1 cellular context compared by ENCODE assay signal in genomic region chr3:114274929-114275328, GRCh38.
TF ChIP-seq lines count a peak whose summit lies in the region.

No MANE protein-coding gene starts in this region.

TF ChIP-seq in K562, 482 proteins besides CTCF, POLR2A, EP300 and RAD21 (continued from another document):
- TF ChIP-seq UBTF (IDR thresholded peaks at IDR 0.05; ENCODE audit: borderline replicate concordance in 1 of 2, low read depth in 2 of 2, low read length in 2 of 2) (no peak), THRB (CRISPR knock-in tag; conservative IDR thresholded peaks at IDR 0.05) (no peak), ETV6 (IDR thresholded peaks at IDR 0.05; ENCODE audit: borderline replicate concordance in 1 of 2, low read depth in 2 of 2, low read length in 1 of 2) (no peak), ETV6 (CRISPR knock-in tag; IDR thresholded peaks at IDR 0.05; ENCODE audit: borderline replicate concordance) (no peak), DMBX1 (CRISPR knock-in tag; IDR thresholded peaks at IDR 0.05; ENCODE audit: borderline replicate concordance) (no peak), ZHX1 (conservative IDR thresholded peaks at IDR 0.05; ENCODE audit: low read length) (no peak), C11orf30 (IDR thresholded peaks at IDR 0.05; ENCODE audit: low read depth) (peak; percentile 76), ZNF3 (CRISPR knock-in tag; IDR thresholded peaks at IDR 0.05) (no peak), RFX1 (IDR thresholded peaks at IDR 0.05) (no peak), WHSC1 (IDR thresholded peaks at IDR 0.05; ENCODE audit: low read length) (no peak), ZBTB26 (CRISPR knock-in tag; IDR thresholded peaks at IDR 0.05) (no peak), PHB2 (IDR thresholded peaks at IDR 0.05; ENCODE audit: low read depth) (no peak), MAFK (IDR thresholded peaks at IDR 0.05; ENCODE audit: low read length) (peak; percentile 76; the same call in 1 of the 2 replicates), HMBOX1 (IDR thresholded peaks at IDR 0.05) (no peak), ZNF165 (CRISPR knock-in tag; IDR thresholded peaks at IDR 0.05; ENCODE audit: borderline replicate concordance) (no peak), PCBP1 (IDR thresholded peaks at IDR 0.05; ENCODE audit: low read depth, low read length, poor library complexity, severe bottlenecking) (no peak), ZNF668 (CRISPR knock-in tag; IDR thresholded peaks at IDR 0.05) (no peak), IRF2 (CRISPR knock-in tag; IDR thresholded peaks at IDR 0.05) (no peak), RREB1 (CRISPR knock-in tag; IDR thresholded peaks at IDR 0.05) (no peak), GATA2 (CRISPR knock-in tag; IDR thresholded peaks at IDR 0.05) (no peak), ELF4 (CRISPR knock-in tag; IDR thresholded peaks at IDR 0.05) (no peak), POU5F1 (IDR thresholded peaks at IDR 0.05; ENCODE audit: borderline replicate concordance, low read depth, low read length, partially characterized antibody) (no peak)
TF ChIP-seq in K562: peak in this region for 7.
